16 cellular contexts compared by ENCODE assay signal in genomic region chr1:186564558-186564957, GRCh38.
DNase-seq lines count a peak whose midpoint lies in the region; ATAC-seq and TF ChIP-seq lines count a peak whose summit lies in the region.
"Had no signal": no experiment of that assay in that cellular context is flagged by ENCODE, and none has a peak within 500 bp of the region (broad histone marks: within the 10 kb centered on the region; RNA-seq: fewer than 3 reads in every experiment).

No MANE protein-coding gene starts in this region.

- dilution Hi-C loops in mammary epithelial cell (cut with HindIII; ENCODE audit: low sequenced_read_pairs) = no loop called here

- H3K27ac ChIP-seq in mammary epithelial cell (ENCODE audit: insufficient read depth, low read depth, low read length) = no peak overlapping the region
- H3K27ac ChIP-seq in breast epithelium = no peak overlapping the region
- H3K27ac ChIP-seq: C4-2B had no signal

- H3K79me2 ChIP-seq in mammary epithelial cell (ENCODE audit: insufficient read depth, low read length) = no peaks in the 10 kb centered on the region

- no peak overlapping the region for H3K9ac ChIP-seq in mammary epithelial cell (ENCODE audit: insufficient read depth, low read length)

- TF ChIP-seq POLR2A in breast epithelium (IDR thresholded peaks at IDR 0.05) (no peak), lower leg skin (IDR thresholded peaks at IDR 0.05) (no peak)

- CTCF ChIA-PET in mammary epithelial cell (lab: Charles Lee; ENCODE audit: low non-redundant PET) = no interaction called here

- no peak for ATAC-seq in HG03469 (IDR thresholded peaks at IDR 0.05; ENCODE audit: unreplicated experiment)
- ATAC-seq: Panc1, Right ventricle myocardium inferior had no signal

- H3K4me3 ChIP-seq in mammary epithelial cell (replicated peaks in 1 of 3; ENCODE audit: insufficient read depth in 1 of 3, low read depth in 2 of 3, low read length in 3 of 3) (no peak overlapping the region), breast epithelium (no peak overlapping the region), fibroblast of the aortic adventitia (ENCODE audit: low read depth, low read length) (no peak overlapping the region), lower leg skin (ENCODE audit: low read depth, poor library complexity, severe bottlenecking) (no peak overlapping the region)

- peaks cover 6% of the 10 kb centered on the region for H3K4me1 ChIP-seq in mammary epithelial cell (ENCODE audit: insufficient read depth, low read length)
- no peaks in the 10 kb centered on the region for H3K4me1 ChIP-seq in breast epithelium

- in situ Hi-C loops in mammary epithelial cell (cut with MboI; ENCODE audit: low sequenced_read_pairs in 2 of 2) = no loop called here

- no TSS peak for BruUV-seq in mammary epithelial cell (replicated peaks; lab: Mats Ljungman, UMichigan)

- TF ChIP-seq CTCF in mammary epithelial cell (conservative IDR thresholded peaks at IDR 0.05 in 1 of 2, IDR thresholded peaks at IDR 0.05 in 1 of 2; ENCODE audit: extremely low read depth in 1 of 2, insufficient read depth in 1 of 2, low read depth in 1 of 2, low read length in 2 of 2) (no peak), breast epithelium (IDR thresholded peaks at IDR 0.05) (no peak), fibroblast of the aortic adventitia (IDR thresholded peaks at IDR 0.05; ENCODE audit: insufficient read depth, low read length) (no peak), lower leg skin (IDR thresholded peaks at IDR 0.05) (no peak)

- no peaks in the 10 kb centered on the region for H4K20me1 ChIP-seq in mammary epithelial cell (ENCODE audit: insufficient read depth, low read length)

- H3K9me3 ChIP-seq in mammary epithelial cell (replicated peaks; ENCODE audit: insufficient read depth, low read length) = no peaks in the 10 kb centered on the region
- no peaks in the 10 kb centered on the region for H3K9me3 ChIP-seq in breast epithelium

- H3K27me3 ChIP-seq in mammary epithelial cell (ENCODE audit: insufficient read depth, low read length) (no peaks in the 10 kb centered on the region), breast epithelium (no peaks in the 10 kb centered on the region)

- H3K4me2 ChIP-seq in mammary epithelial cell (ENCODE audit: insufficient read depth, low read depth, low read length) = no peak overlapping the region

- H2AFZ ChIP-seq in mammary epithelial cell (ENCODE audit: low read depth, low read length) = peak overlapping the region; percentile 66

- H3K36me3 ChIP-seq in mammary epithelial cell (ENCODE audit: insufficient read depth, low read length) = no peaks in the 10 kb centered on the region
- no peaks in the 10 kb centered on the region for H3K36me3 ChIP-seq in breast epithelium

- intact Hi-C loops in mammary epithelial cell (cut with micrococcal nuclease) (no loop called here), breast epithelium (cut with DNase I; ENCODE audit: low total_unique reads) (no loop called here), lower leg skin (cut with DNase I; ENCODE audit: low total_unique reads) (no loop called here)

- DNase-seq in mammary epithelial cell = no peak
- no peak for DNase-seq in breast epithelium (ENCODE audit: low spot score in 2 of 2)
- peak; percentile 24 for DNase-seq in amniotic epithelial cell (ENCODE audit: low read depth)
- DNase-seq in fibroblast of the aortic adventitia (ENCODE audit: low read depth) = peak; percentile 1
- no peak for DNase-seq in 8988T
- no peak for DNase-seq in activated gamma-delta T cell (lab: John Stamatoyannopoulos, UW)
- no peak for DNase-seq in lower leg skin (ENCODE audit: low spot score in 2 of 2)
- DNase-seq: COR-L47, DMS53, NCI-H1436 treated with DMSO at 0.1 percent for 48 hours, NCI-H345, NCI-H526 treated with DMSO at 0.1 percent for 48 hours had no signal

- 89% methylated on average over 1 of the region's 1 CpG for WGBS in mammary epithelial cell (ENCODE audit: low coverage, missing lambda C conversion rate)
- WGBS in lower leg skin, 2 donors = 52 to 59% methylated on average over 1 of the region's 1 CpG

Comparison
In these comparisons a context has a peak if more than half of its experiments do, and no peak if none do; other contexts are left out.
1. DNase-seq: peak in amniotic epithelial cell (single experiment) and fibroblast of the aortic adventitia (single experiment); none in mammary epithelial cell (single experiment), breast epithelium (0 of 2), 8988T (single experiment), activated gamma-delta T cell (single experiment) and lower leg skin (0 of 2).